In genomic region chr7:101137651-101138148, GRCh38 we compare ENCODE assay signal across 10 cellular contexts. TPM values are rescaled to one million over a fixed set of nuclear protein-coding genes. Genes with fewer than 3 reads are reported as not detected.
DNase-seq lines count a peak whose midpoint lies in the region; ATAC-seq and TF ChIP-seq lines count a peak whose summit lies in the region.
"Had no signal": no experiment of that assay in that cellular context is flagged by ENCODE, and none has a peak within 500 bp of the region (broad histone marks: within the 10 kb centered on the region; RNA-seq: fewer than 3 reads in every experiment).

No MANE protein-coding gene starts in this region.

- peak overlapping the region; percentile 81 for H3K27ac ChIP-seq in AG04450 (ENCODE audit: low read depth, low read length)
- H3K27ac ChIP-seq in PC-3 (ENCODE audit: low read length): peak overlapping the region; percentile 89

- no peaks in the 10 kb centered on the region for H3K9me3 Mint-ChIP-seq in dendritic cell treated with granulocyte-macrophage colony-stimulating factor and Interleukin-4, amounts not matched to agents 40 ng/mL and 50 ng/mL, for 4 days
- no peaks in the 10 kb centered on the region for H3K9me3 Mint-ChIP-seq in natural killer cell treated with Interleukin-12 subunit alpha and Interleukin-12 subunit beta and Interleukin-15 and Interleukin-18, amount 100 ng/mL, for 72 hours

- in situ Hi-C loops in ACHN (cut with HindIII; ENCODE audit: low pct_ligation_motif_present, low pct_unique_long_range_greater_than_20kb, low sequenced_read_pairs): no loop called here

- no peaks in the 10 kb centered on the region for H3K36me3 ChIP-seq in PC-3 (ENCODE audit: low read depth, low read length)

- H3K4me1 Mint-ChIP-seq in dendritic cell treated with granulocyte-macrophage colony-stimulating factor and Interleukin-4, amounts not matched to agents 40 ng/mL and 50 ng/mL, for 4 days (ENCODE audit: low read depth): peaks cover 67% of the 10 kb centered on the region
- H3K4me1 Mint-ChIP-seq in natural killer cell treated with Interleukin-12 subunit alpha and Interleukin-12 subunit beta and Interleukin-15 and Interleukin-18, amount 100 ng/mL, for 72 hours (ENCODE audit: low read depth in 2 of 2): peaks cover 37 to 41% of the 10 kb centered on the region in 2 donors

- H2AFZ ChIP-seq in PC-3 (ENCODE audit: low read length): peak overlapping the region; percentile 46; the same call in 1 of the 2 replicates

- H3K36me3 Mint-ChIP-seq in dendritic cell treated with granulocyte-macrophage colony-stimulating factor and Interleukin-4, amounts not matched to agents 40 ng/mL and 50 ng/mL, for 4 days (ENCODE audit: low read depth): no peaks in the 10 kb centered on the region
- no peaks in the 10 kb centered on the region for H3K36me3 Mint-ChIP-seq in natural killer cell treated with Interleukin-12 subunit alpha and Interleukin-12 subunit beta and Interleukin-15 and Interleukin-18, amount 100 ng/mL, for 72 hours

- H4K20me1 ChIP-seq in PC-3 (ENCODE audit: low read length): no peaks in the 10 kb centered on the region

- ATAC-seq in PC-3: peak; percentile 25; the same call in 1 of the 2 replicates
- ATAC-seq in natural killer cell treated with Interleukin-12 subunit alpha and Interleukin-12 subunit beta and Interleukin-15 and Interleukin-18, amount 100 ng/mL, for 72 hours: no peak

- H3K4me3 ChIP-seq in AG04450 (ENCODE audit: low read depth, low read length): no peak overlapping the region
- H3K4me3 ChIP-seq in PC-3 (ENCODE audit: low read length): peak overlapping the region; percentile 41; the same call in 1 of the 2 replicates

- peaks cover 7% of the 10 kb centered on the region for H3F3A ChIP-seq in PC-3 (ENCODE audit: low read length, unreplicated experiment)

- intact Hi-C loops in PC-3 (cut with micrococcal nuclease): loop anchor here (1.0 to 10.0 kb wide), 5 partner anchors 13 to 243 kb away; partner anchors contain the start of genes ACHE and TRIM56
- intact Hi-C loops in dendritic cell treated with granulocyte-macrophage colony-stimulating factor and Interleukin-4, amounts not matched to agents 40 ng/mL and 50 ng/mL, for 4 days (cut with micrococcal nuclease): loop anchor here (1.0 kb wide), 1 partner anchor 43 kb away; no protein-coding TSS in a partner anchor

- peaks cover 6% of the 10 kb centered on the region for H3K27me3 Mint-ChIP-seq in dendritic cell treated with granulocyte-macrophage colony-stimulating factor and Interleukin-4, amounts not matched to agents 40 ng/mL and 50 ng/mL, for 4 days
- peaks cover 7 to 8% of the 10 kb centered on the region in 2 donors for H3K27me3 Mint-ChIP-seq in natural killer cell treated with Interleukin-12 subunit alpha and Interleukin-12 subunit beta and Interleukin-15 and Interleukin-18, amount 100 ng/mL, for 72 hours

- peak overlapping the region; percentile 53 for H3K9ac ChIP-seq in PC-3 (ENCODE audit: low read length)

- DNase-seq in AG04450 (ENCODE audit: low read depth, low spot score) (no peak), PC-3 (no peak), retina (no peak), NCI-H2081 (lab: John Stamatoyannopoulos, UW) (no peak), ACHN (no peak), Kasumi-1 (lab: John Stamatoyannopoulos, UW) (no peak)
- DNase-seq in natural killer cell treated with Interleukin-12 subunit alpha and Interleukin-12 subunit beta and Interleukin-15 and Interleukin-18, amount 100 ng/mL, for 72 hours (ENCODE audit: low spot score): no peak
- DNase-seq: NCI-H2107 had no signal

- CTCF ChIA-PET in AG04450 (lab: Charles Lee) (interaction anchor here (0.6 to 3.2 kb wide), 7 partner anchors 10 to 53 kb away, joined by 3 to 12 read pairs (median 3); partner anchors contain the start of genes SERPINE1, TRIM56 and VGF), PC-3 (lab: Charles Lee) (interaction anchor here (1.1 kb wide), 1 partner anchor 53 kb away, joined by 3 read pairs; the partner anchor contains the start of gene TRIM56)

- H3K4me3 Mint-ChIP-seq in dendritic cell treated with granulocyte-macrophage colony-stimulating factor and Interleukin-4, amounts not matched to agents 40 ng/mL and 50 ng/mL, for 4 days: peak overlapping the region; percentile 37
- H3K4me3 Mint-ChIP-seq in natural killer cell treated with Interleukin-12 subunit alpha and Interleukin-12 subunit beta and Interleukin-15 and Interleukin-18, amount 100 ng/mL, for 72 hours: peak overlapping the region; percentile 58

- H3K27me3 ChIP-seq in AG04450 (ENCODE audit: control insufficient read depth, insufficient read depth, low read length): no peaks in the 10 kb centered on the region
- no peaks in the 10 kb centered on the region for H3K27me3 ChIP-seq in PC-3 (ENCODE audit: low read length)

- no peak for TF ChIP-seq CTCF in AG04450 (IDR thresholded peaks at IDR 0.05; ENCODE audit: low read depth, low read length)
- no peak for TF ChIP-seq CTCF in PC-3 (conservative IDR thresholded peaks at IDR 0.05; ENCODE audit: low read depth, low read length)

- H3K27ac Mint-ChIP-seq in dendritic cell treated with granulocyte-macrophage colony-stimulating factor and Interleukin-4, amounts not matched to agents 40 ng/mL and 50 ng/mL, for 4 days: peak overlapping the region; percentile 65
- peak overlapping the region; percentile 66 to 84 for H3K27ac Mint-ChIP-seq in natural killer cell treated with Interleukin-12 subunit alpha and Interleukin-12 subunit beta and Interleukin-15 and Interleukin-18, amount 100 ng/mL, for 72 hours

- H3K4me2 ChIP-seq in PC-3 (ENCODE audit: low read length): peak overlapping the region; percentile 75

- TSS peak; percentile 76 for BruUV-seq in PC-3 (replicated peaks; lab: Mats Ljungman, UMichigan)

- H3K9me3 ChIP-seq in AG04450 (ENCODE audit: control insufficient read depth, insufficient read depth, low read length): no peaks in the 10 kb centered on the region
- H3K9me3 ChIP-seq in PC-3 (ENCODE audit: low read length): no peaks in the 10 kb centered on the region

- POLR2A ChIA-PET in AG04450 (lab: Yijun Ruan, JAX) (interaction anchor here (1.1 kb wide), 1 partner anchor 20 kb away, joined by 4 read pairs; no protein-coding TSS in a partner anchor), PC-3 (lab: Charles Lee; ENCODE audit: unreplicated experiment) (interaction anchor here (0.7 to 1.0 kb wide), 2 partner anchors 37 to 248 kb away, joined by 3 to 19 read pairs; partner anchors contain the start of gene UFSP1)

- peaks cover 44% of the 10 kb centered on the region for H3K4me1 ChIP-seq in PC-3 (ENCODE audit: insufficient read depth, low read length)

- H3K79me2 ChIP-seq in PC-3 (ENCODE audit: low read length): no peaks in the 10 kb centered on the region

- H3K9me2 ChIP-seq in PC-3 (replicated peaks; ENCODE audit: low read length): no peaks in the 10 kb centered on the region

RNA-seq across cellular contexts. Expression of gene SERPINE1, which starts 10.8 kb away (rescaled TPM):
- 356 and 417 TPM in 2 replicates for polyA plus RNA-seq in AG04450 (2011; rRNA removed)
- 363 and 484 TPM in 2 replicates for polyA minus RNA-seq in AG04450 (2011; rRNA and poly(A)+ RNA removed)
- total RNA-seq in PC-3 (2014; rRNA removed): 46.1 and 52.5 TPM in 2 replicates
- total RNA-seq in natural killer cell treated with Interleukin-12 subunit alpha and Interleukin-12 subunit beta and Interleukin-15 and Interleukin-18, amount 100 ng/mL, for 72 hours: not detected

RNA-seq across cellular contexts. Expression of gene AP1S1, which starts 16.6 kb away (rescaled TPM):
- polyA plus RNA-seq in AG04450 (2011; rRNA removed): 197 and 227 TPM in 2 replicates
- polyA minus RNA-seq in AG04450 (2011; rRNA and poly(A)+ RNA removed): 93.2 and 93.4 TPM in 2 replicates
- total RNA-seq in PC-3 (2014; rRNA removed): 148 and 190 TPM in 2 replicates
- 10 to 100 TPM; 30.9 to 39.4 TPM for total RNA-seq in natural killer cell treated with Interleukin-12 subunit alpha and Interleukin-12 subunit beta and Interleukin-15 and Interleukin-18, amount 100 ng/mL, for 72 hours

RNA-seq across cellular contexts. Expression of gene VGF, which starts 27.7 kb away (rescaled TPM):
- polyA plus RNA-seq in AG04450 (2011; rRNA removed): 0.16 and 0.38 TPM in 2 replicates
- 0.13 and 0.28 TPM in 2 replicates for polyA minus RNA-seq in AG04450 (2011; rRNA and poly(A)+ RNA removed)
- 1.6 and 2.5 TPM in 2 replicates for total RNA-seq in PC-3 (2014; rRNA removed)
- under 1 TPM in 1 of 2 donors, not detected in 1; 0.31 TPM for total RNA-seq in natural killer cell treated with Interleukin-12 subunit alpha and Interleukin-12 subunit beta and Interleukin-15 and Interleukin-18, amount 100 ng/mL, for 72 hours
- total RNA-seq: left cardiac atrium had no signal

RNA-seq across cellular contexts. Expression of gene NAT16, which starts 42.4 kb away (rescaled TPM):
- 0.02 and 0.05 TPM in 2 replicates for polyA plus RNA-seq in AG04450 (2011; rRNA removed)
- polyA minus RNA-seq in AG04450 (2011; rRNA and poly(A)+ RNA removed): not detected in 2 replicates
- total RNA-seq in PC-3 (2014; rRNA removed): 0.26 TPM in 1 of 2 replicates, not detected in the other
- total RNA-seq in natural killer cell treated with Interleukin-12 subunit alpha and Interleukin-12 subunit beta and Interleukin-15 and Interleukin-18, amount 100 ng/mL, for 72 hours: not detected
- total RNA-seq: left cardiac atrium had no signal

RNA-seq across cellular contexts. Expression of gene TRIM56, which starts 52.4 kb away (rescaled TPM):
- 4.0 and 5.3 TPM in 2 replicates for polyA plus RNA-seq in AG04450 (2011; rRNA removed)
- polyA minus RNA-seq in AG04450 (2011; rRNA and poly(A)+ RNA removed): 9.3 and 12.8 TPM in 2 replicates
- total RNA-seq in PC-3 (2014; rRNA removed): 10.6 and 14.8 TPM in 2 replicates
- total RNA-seq in natural killer cell treated with Interleukin-12 subunit alpha and Interleukin-12 subunit beta and Interleukin-15 and Interleukin-18, amount 100 ng/mL, for 72 hours: 10 to 100 TPM; 54.8 to 73.7 TPM

Comparison
In these comparisons a context has a peak if more than half of its experiments do, and no peak if none do; other contexts are left out.
1. RNA of gene SERPINE1, which starts 10.8 kb away (total RNA-seq): 46.1 to 52.5 TPM in PC-3; not detected in natural killer cell treated with Interleukin-12 subunit alpha and Interleukin-12 subunit beta and Interleukin-15 and Interleukin-18, amount 100 ng/mL, for 72 hours; every median in the first group is over 10 times any median in the second.